Comparison of ENCODE assay signal across 8 cellular contexts in the genomic region with DNA sequence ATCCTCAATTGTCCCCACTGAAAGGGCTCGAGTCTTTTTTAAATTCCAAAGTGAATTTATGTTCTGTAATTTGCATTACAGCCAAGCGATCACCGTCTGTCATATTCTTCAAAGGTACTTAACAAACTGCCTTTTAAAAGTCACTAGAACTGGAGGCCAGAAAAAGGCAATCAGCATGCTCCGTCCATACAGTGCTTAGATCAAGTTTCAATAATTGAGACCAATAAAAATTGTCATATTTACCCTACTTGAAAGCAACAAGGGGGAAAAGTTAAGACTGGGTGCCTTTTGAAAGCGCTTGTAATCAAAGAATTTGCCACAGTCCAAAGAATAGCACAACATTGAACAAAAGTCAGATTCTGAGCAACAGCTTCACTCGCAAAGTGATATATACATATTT. TPM values are rescaled to one million over a fixed set of nuclear protein-coding genes. Genes with fewer than 3 reads are reported as not detected.
A peak's percentile ranks its signal among the peaks of the same experiment; 100 is the strongest.
DNase-seq lines count a peak whose midpoint lies in the region; ATAC-seq, FAIRE-seq and TF ChIP-seq lines count a peak whose summit lies in the region.

No MANE protein-coding gene starts in this region.

- TF ChIP-seq POLR2A in A549 (IDR thresholded peaks at IDR 0.05; ENCODE audit: low read length) = no peak
- no peak for TF ChIP-seq POLR2A in erythroblast (IDR thresholded peaks at IDR 0.05; ENCODE audit: low read length)

- CTCF ChIA-PET in A549 (lab: Yijun Ruan, JAX) = interaction anchor here (0.6 to 2.7 kb wide), 6 partner anchors 14 to 834 kb away, joined by 3 to 10 read pairs (median 4); no protein-coding TSS in a partner anchor

- no peak overlapping the region for H3K23ac ChIP-seq in mesenchymal stem cell (ENCODE audit: low read length in 2 of 2)

- no peak overlapping the region for H3K4ac ChIP-seq in mesenchymal stem cell (ENCODE audit: low read depth in 1 of 2, low read length in 2 of 2)

- TF ChIP-seq CTCF in A549 (IDR thresholded peaks at IDR 0.05) (no peak), HL-60 (IDR thresholded peaks at IDR 0.05; ENCODE audit: insufficient read depth, low read length) (no peak), astrocyte of the spinal cord (IDR thresholded peaks at IDR 0.05; ENCODE audit: low read depth, low read length) (no peak)

- in situ Hi-C loops in astrocyte of the spinal cord (cut with HindIII; ENCODE audit: low sequenced_read_pairs) = no loop called here

- H3K18ac ChIP-seq in mesenchymal stem cell (ENCODE audit: low read depth in 1 of 2, low read length in 2 of 2) = no peak overlapping the region

- H3K9me3 ChIP-seq in A549 (no peaks in the 10 kb centered on the region), mesenchymal stem cell (ENCODE audit: control insufficient read depth, low read length) (no peaks in the 10 kb centered on the region)

- H4K91ac ChIP-seq in mesenchymal stem cell (ENCODE audit: low read length) = no peak overlapping the region

- 7% methylated on average over 6 of the region's 6 CpGs for WGBS in A549 (ENCODE audit: missing lambda C conversion rate)
- WGBS in mesenchymal stem cell = 42% methylated on average over 5 of the region's 6 CpGs

- peaks cover 1% of the 10 kb centered on the region for H3K79me1 ChIP-seq in mesenchymal stem cell (replicated peaks; ENCODE audit: low read length, poor library complexity, severe bottlenecking)

- no peak overlapping the region for H2AK5ac ChIP-seq in mesenchymal stem cell (ENCODE audit: low read length, severe bottlenecking)

- no peak for TF ChIP-seq EP300 in A549 (IDR thresholded peaks at IDR 0.05)

- no peak overlapping the region for H2BK5ac ChIP-seq in mesenchymal stem cell (ENCODE audit: low read depth, low read length, poor library complexity, severe bottlenecking)

- H3K4me2 ChIP-seq in A549 = peak overlapping the region; percentile 99
- H3K4me2 ChIP-seq in mesenchymal stem cell (ENCODE audit: low read length, poor library complexity, severe bottlenecking) = peak overlapping the region; percentile 28

- POLR2A ChIA-PET in A549 (lab: Yijun Ruan, JAX) = interaction anchor here (0.9 to 7.8 kb wide), 4 partner anchors 9 to 39 kb away, joined by 3 to 63 read pairs (median 8); partner anchors contain the start of gene ZFHX3

- no peak overlapping the region for H4K8ac ChIP-seq in mesenchymal stem cell (ENCODE audit: low read length)

- H3K27me3 ChIP-seq in HL-60 (ENCODE audit: insufficient read depth, poor library complexity, severe bottlenecking) = peaks cover 20% of the 10 kb centered on the region
- peaks cover 0 to 9% of the 10 kb centered on the region in 2 experiments for H3K27me3 ChIP-seq in mesenchymal stem cell (ENCODE audit: control insufficient read depth in 1 of 2, insufficient read depth in 1 of 2, low read length in 2 of 2)

- no peak overlapping the region for H3K14ac ChIP-seq in mesenchymal stem cell (ENCODE audit: low read length in 2 of 2)

- H2AFZ ChIP-seq in mesenchymal stem cell (ENCODE audit: low read depth, low read length) = no peak overlapping the region

- peak overlapping the region; percentile 85 for H3K9ac ChIP-seq in mesenchymal stem cell (ENCODE audit: low read length)

- ATAC-seq in A549 = no peak
- ATAC-seq in HG03571 (IDR thresholded peaks at IDR 0.05; ENCODE audit: unreplicated experiment) = no peak
- ATAC-seq in HG02840 (IDR thresholded peaks at IDR 0.05; ENCODE audit: low FRiP score, unreplicated experiment) = no peak

- no peaks in the 10 kb centered on the region for H3K36me3 ChIP-seq in mesenchymal stem cell (ENCODE audit: control insufficient read depth in 1 of 2, insufficient read depth in 2 of 2, low read depth in 1 of 2, low read length in 2 of 2)

- H3K4me3 ChIP-seq in A549 = peak overlapping the region; percentile 84
- H3K4me3 ChIP-seq in HL-60 (replicated peaks; ENCODE audit: insufficient read depth, low read length) = peak overlapping the region; percentile 45
- peak overlapping the region; percentile 77 for H3K4me3 ChIP-seq in astrocyte of the spinal cord (ENCODE audit: low read depth, low read length)
- peak overlapping the region in 1 of 2 experiments; percentile 79 for H3K4me3 ChIP-seq in mesenchymal stem cell (ENCODE audit: insufficient read depth in 1 of 2, low read depth in 1 of 2, low read length in 2 of 2)

- H2BK120ac ChIP-seq in mesenchymal stem cell (ENCODE audit: low read depth, low read length) = peak overlapping the region; percentile 42

- no peak overlapping the region for H2BK12ac ChIP-seq in mesenchymal stem cell (ENCODE audit: low read length in 2 of 2)

- no peak for FAIRE-seq in A549 (lab: Jason Lieb, UNC)

- peak overlapping the region; percentile 99 for H3K27ac ChIP-seq in A549
- no peak overlapping the region for H3K27ac ChIP-seq in HL-60 (replicated peaks)
- H3K27ac ChIP-seq in mesenchymal stem cell (ENCODE audit: low read length, poor library complexity, severe bottlenecking) = no peak overlapping the region

- H2BK15ac ChIP-seq in mesenchymal stem cell (ENCODE audit: low read depth, poor library complexity, severe bottlenecking) = no peak overlapping the region

- DNase-seq in A549 (ENCODE audit: low read depth in 1 of 2, low spot score in 1 of 2) (no peak), HL-60 (ENCODE audit: low read depth in 1 of 2, low spot score in 1 of 2) (no peak), astrocyte of the spinal cord (ENCODE audit: low read depth, low spot score) (no peak), mesenchymal stem cell (no peak), nucleus accumbens (lab: John Stamatoyannopoulos, UW) (no peak), erythroblast (lab: John Stamatoyannopoulos, UW) (no peak)

- H3K4me1 ChIP-seq in A549 (peaks cover 54% of the 10 kb centered on the region), mesenchymal stem cell (ENCODE audit: control insufficient read depth, insufficient read depth, low read depth, low read length) (peaks cover 16% of the 10 kb centered on the region)

- TF ChIP-seq RAD21 in A549 (conservative IDR thresholded peaks at IDR 0.05 in 1 of 2, IDR thresholded peaks at IDR 0.05 in 1 of 2) = no peak

TF ChIP-seq in A549, 52 proteins besides CTCF, POLR2A, EP300 and RAD21:
- TF ChIP-seq, protein P1, sequence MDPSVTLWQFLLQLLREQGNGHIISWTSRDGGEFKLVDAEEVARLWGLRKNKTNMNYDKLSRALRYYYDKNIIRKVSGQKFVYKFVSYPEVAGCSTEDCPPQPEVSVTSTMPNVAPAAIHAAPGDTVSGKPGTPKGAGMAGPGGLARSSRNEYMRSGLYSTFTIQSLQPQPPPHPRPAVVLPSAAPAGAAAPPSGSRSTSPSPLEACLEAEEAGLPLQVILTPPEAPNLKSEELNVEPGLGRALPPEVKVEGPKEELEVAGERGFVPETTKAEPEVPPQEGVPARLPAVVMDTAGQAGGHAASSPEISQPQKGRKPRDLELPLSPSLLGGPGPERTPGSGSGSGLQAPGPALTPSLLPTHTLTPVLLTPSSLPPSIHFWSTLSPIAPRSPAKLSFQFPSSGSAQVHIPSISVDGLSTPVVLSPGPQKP (IDR thresholded peaks at IDR 0.05; ENCODE audit: low read depth, low read length) = no peak
- TF ChIP-seq NPAS2 (CRISPR knock-in tag; IDR thresholded peaks at IDR 0.05; ENCODE audit: borderline replicate concordance) = no peak
- TF ChIP-seq USF2 (IDR thresholded peaks at IDR 0.05) = no peak
- TF ChIP-seq FOSB (CRISPR knock-in tag; IDR thresholded peaks at IDR 0.05) = no peak
- TF ChIP-seq HEYL (CRISPR knock-in tag; IDR thresholded peaks at IDR 0.05) = no peak

RNA-seq across cellular contexts. Expression of gene ZFHX3, which starts 9.0 kb away (rescaled TPM):
- polyA plus RNA-seq in A549 (2011; rRNA removed) (6.5 and 11.0 TPM in 2 replicates), A549 (2017; fragmentation: RNase III; extraction: RNeasy Plus Mini Kit Qiagen cat#74134 plus additional on column Dnase treatment) (3.9 to 4.0 TPM (median 3.9 TPM) in 3 replicates)
- 2.9 and 4.0 TPM in 2 replicates for polyA plus RNA-seq in A549 (2012; cell fraction: cytosol; rRNA removed)
- 4.6 and 5.1 TPM in 2 replicates for polyA plus RNA-seq in A549 (2012; cell fraction: nucleus; rRNA removed)
- 25.9 and 28.7 TPM in 2 replicates for polyA minus RNA-seq in A549 (2011; rRNA and poly(A)+ RNA removed)
- polyA plus RNA-seq in mesenchymal stem cell (2013, experiment 1 of 2) = 5.1 TPM
- polyA plus RNA-seq in mesenchymal stem cell (2013, experiment 2 of 2) = 4.5 TPM

Comparison
In these comparisons a context has a peak if more than half of its experiments do, and no peak if none do; other contexts are left out.
1. H3K27ac ChIP-seq: peak in A549 (2 of 2); none in HL-60 (single experiment) and mesenchymal stem cell (single experiment).